8 cellular contexts compared by ENCODE assay signal in the genomic region with DNA sequence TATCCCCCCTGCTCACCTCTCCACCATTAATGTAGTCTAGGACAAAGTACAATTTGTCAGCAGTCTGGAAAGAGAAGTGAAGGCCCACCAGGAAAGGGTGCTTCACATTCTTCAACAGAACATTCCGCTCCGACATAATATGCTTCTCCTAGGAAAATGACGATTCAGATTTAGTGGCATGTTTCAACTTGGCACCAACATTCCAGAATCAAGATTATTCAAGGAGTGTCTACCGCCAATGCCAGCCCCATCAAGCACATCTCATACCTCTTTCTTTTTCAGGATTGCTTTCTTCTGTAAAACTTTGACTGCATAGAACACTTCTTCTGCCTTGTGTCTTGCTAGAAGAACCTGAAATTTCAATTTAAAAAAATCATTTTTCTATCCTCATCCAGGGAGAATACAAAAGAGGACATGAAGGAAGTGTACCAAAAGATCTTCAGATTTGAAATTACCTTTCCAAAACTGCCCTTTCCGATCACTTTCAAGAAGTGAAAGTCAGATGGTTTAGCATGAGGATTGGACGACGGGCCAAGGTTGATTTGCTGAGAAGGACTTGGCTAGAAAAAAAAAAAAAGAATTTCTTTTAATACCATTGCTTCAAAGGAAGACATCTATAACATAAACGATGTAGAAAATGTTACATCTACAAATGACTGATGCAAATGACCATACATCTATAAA.
DNase-seq lines count a peak whose midpoint lies in the region; ATAC-seq and TF ChIP-seq lines count a peak whose summit lies in the region.

No MANE protein-coding gene starts in this region.

- peak overlapping the region; percentile 91 for H3K4me2 ChIP-seq in OCI-LY7 (ENCODE audit: low read length)

- WGBS in endodermal cell (ENCODE audit: insufficient coverage in 1 of 2, insufficient read length in 1 of 2), 2 experiments, result 91 to 100% methylated on average over 4 to 8 of the region's 8 CpGs

- peaks cover 20% of the 10 kb centered on the region for H3K36me3 Mint-ChIP-seq in endodermal cell (ENCODE audit: low read depth)
- peaks cover 60% of the 10 kb centered on the region for H3K36me3 Mint-ChIP-seq in osteocyte (ENCODE audit: unreplicated experiment)

- POLR2A ChIA-PET in BJ (lab: Charles Lee) (interaction anchor here (0.6 to 1.0 kb wide), 4 partner anchors 52 to 768 kb away, joined by 3 to 5 read pairs (median 4); no protein-coding TSS in a partner anchor), OCI-LY7 (lab: Charles Lee) (interaction anchor here (1.0 kb wide), 1 partner anchor 8 kb away, joined by 5 read pairs; no protein-coding TSS in a partner anchor)

- no peak overlapping the region for H3K9ac ChIP-seq in endodermal cell (ENCODE audit: extremely low read depth, low read length, poor library complexity, severe bottlenecking)

- no peaks in the 10 kb centered on the region for H4K20me1 ChIP-seq in OCI-LY7 (ENCODE audit: insufficient read depth, low read length)

- H2AFZ ChIP-seq in OCI-LY7 (ENCODE audit: low read length), result no peak overlapping the region

- no peaks in the 10 kb centered on the region for H3K79me2 ChIP-seq in OCI-LY7 (ENCODE audit: insufficient read depth, low read depth, low read length)

- H3K27ac Mint-ChIP-seq in endodermal cell (no peak overlapping the region), osteocyte (ENCODE audit: unreplicated experiment) (peak overlapping the region; percentile 94)

- no peak for DNase-seq in BJ (ENCODE audit: low read depth)
- DNase-seq in OCI-LY7 (ENCODE audit: low spot score), result no peak
- DNase-seq in endodermal cell, result no peak
- DNase-seq in osteocyte (ENCODE audit: extremely low spot score, unreplicated experiment), result no peak
- DNase-seq in activated CD4-positive, CD25-positive, alpha-beta regulatory T cell treated with anti-CD3 and anti-CD28 coated beads, Interleukin-2, amount 50 U/mL, for 72 hours, result no peak

- CTCF ChIA-PET in BJ (lab: Yijun Ruan, JAX) (interaction anchor here (0.6 to 2.1 kb wide), 16 partner anchors 8 to 776 kb away, joined by 3 to 11 read pairs (median 4); no protein-coding TSS in a partner anchor), OCI-LY7 (lab: Charles Lee; ENCODE audit: unreplicated experiment) (interaction anchor here (1.0 to 1.6 kb wide), 3 partner anchors 8 to 478 kb away, joined by 4 read pairs; no protein-coding TSS in a partner anchor)

- H3K36me3 ChIP-seq in BJ (ENCODE audit: control insufficient read depth, insufficient read depth, low read length) (peaks cover 15% of the 10 kb centered on the region), OCI-LY7 (ENCODE audit: insufficient read depth, low read length) (peaks cover 39% of the 10 kb centered on the region), endodermal cell (ENCODE audit: control insufficient read depth, insufficient read depth, low read length) (peaks cover 12% of the 10 kb centered on the region)

- no TSS peak for BruUV-seq in OCI-LY7 (replicated peaks; lab: Mats Ljungman, UMichigan)

- H3K27ac ChIP-seq in OCI-LY7 (ENCODE audit: low read depth, low read length, poor library complexity, severe bottlenecking) (no peak overlapping the region), endodermal cell (ENCODE audit: low read depth, low read length) (no peak overlapping the region)

- intact Hi-C loops in OCI-LY7 (cut with micrococcal nuclease; ENCODE audit: unreplicated experiment), result loop anchor here (10.0 kb wide), 2 partner anchors 282 to 1262 kb away; no protein-coding TSS in a partner anchor

- no peaks in the 10 kb centered on the region for H3K9me3 ChIP-seq in OCI-LY7 (ENCODE audit: low read length)
- no peaks in the 10 kb centered on the region for H3K9me3 ChIP-seq in endodermal cell (ENCODE audit: control insufficient read depth, low read length)

- TF ChIP-seq CTCF in BJ (IDR thresholded peaks at IDR 0.05; ENCODE audit: insufficient read depth, low read depth, low read length), result no peak
- TF ChIP-seq CTCF in OCI-LY7 (conservative IDR thresholded peaks at IDR 0.05; ENCODE audit: low read length), result no peak
- no peak for TF ChIP-seq CTCF in endodermal cell (conservative IDR thresholded peaks at IDR 0.05)
- no peak for TF ChIP-seq CTCF in osteocyte (IDR thresholded peaks at IDR 0.05)

- H3K9me2 ChIP-seq in OCI-LY7 (ENCODE audit: insufficient read depth, low read length), result no peaks in the 10 kb centered on the region

- ATAC-seq in HG03095 (IDR thresholded peaks at IDR 0.05; ENCODE audit: unreplicated experiment), result no peak
- ATAC-seq in GM21526 (IDR thresholded peaks at IDR 0.05; ENCODE audit: low FRiP score, unreplicated experiment), result no peak
- no peak for ATAC-seq in HG02642 (IDR thresholded peaks at IDR 0.05; ENCODE audit: poor library complexity, unreplicated experiment)

- H3K27me3 ChIP-seq in BJ (ENCODE audit: control insufficient read depth, insufficient read depth, low read length), result no peaks in the 10 kb centered on the region
- H3K27me3 ChIP-seq in endodermal cell (ENCODE audit: control insufficient read depth, insufficient read depth, low read length, poor library complexity, severe bottlenecking), result peaks cover 26% of the 10 kb centered on the region

- H3K4me3 ChIP-seq in BJ (ENCODE audit: low read depth, low read length) (peak overlapping the region; percentile 79), OCI-LY7 (ENCODE audit: low read depth, low read length, poor library complexity, severe bottlenecking) (peak overlapping the region; percentile 76), endodermal cell (ENCODE audit: low read length) (no peak overlapping the region)

- peak overlapping the region; percentile 68 for H3K4me3 Mint-ChIP-seq in endodermal cell
- H3K4me3 Mint-ChIP-seq in osteocyte (ENCODE audit: unreplicated experiment), result peak overlapping the region; percentile 98

- H3K4me1 Mint-ChIP-seq in endodermal cell, result peaks cover 14% of the 10 kb centered on the region
- peaks cover 66% of the 10 kb centered on the region for H3K4me1 Mint-ChIP-seq in osteocyte (ENCODE audit: unreplicated experiment)

- H3K4me1 ChIP-seq in OCI-LY7 (ENCODE audit: insufficient read depth, low read length, poor library complexity, severe bottlenecking), result peaks cover 28% of the 10 kb centered on the region
- no peaks in the 10 kb centered on the region for H3K4me1 ChIP-seq in endodermal cell (ENCODE audit: control insufficient read depth, insufficient read depth, low read length)

- peaks cover 21% of the 10 kb centered on the region for H3K27me3 Mint-ChIP-seq in endodermal cell (ENCODE audit: insufficient read depth)
- no peaks in the 10 kb centered on the region for H3K27me3 Mint-ChIP-seq in osteocyte (ENCODE audit: unreplicated experiment)

- H3K9me3 Mint-ChIP-seq in endodermal cell, result no peaks in the 10 kb centered on the region
- no peaks in the 10 kb centered on the region for H3K9me3 Mint-ChIP-seq in osteocyte (ENCODE audit: unreplicated experiment)
